23 cellular contexts compared by ENCODE assay signal in the genomic region with DNA sequence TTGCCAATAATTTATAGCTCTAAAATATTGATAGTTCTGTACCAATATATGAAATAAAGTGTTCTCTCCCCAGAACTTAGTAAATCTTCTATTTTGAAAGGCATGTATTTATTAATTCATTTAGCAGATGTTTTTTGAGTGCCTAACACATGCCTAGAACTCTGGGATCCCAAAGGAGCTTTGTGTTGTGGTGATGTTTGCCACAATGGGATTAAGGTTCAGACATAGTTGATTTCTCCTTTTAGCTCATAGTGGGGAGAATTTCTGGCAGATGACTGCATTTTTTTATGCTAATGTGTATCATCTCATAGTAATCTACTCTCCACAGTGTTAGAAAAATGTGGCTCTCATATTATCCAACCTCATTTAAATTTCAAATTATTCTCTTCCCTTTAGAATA. TPM values are rescaled to one million over a fixed set of nuclear protein-coding genes. Genes with fewer than 3 reads are reported as not detected.
"Had no signal": no experiment of that assay in that cellular context is flagged by ENCODE, and none has a peak within 500 bp of the region (broad histone marks: within the 10 kb centered on the region; RNA-seq: fewer than 3 reads in every experiment).

No MANE protein-coding gene starts in this region.

- H3K27ac ChIP-seq: epithelial cell of prostate, esophagus muscularis mucosa, foreskin keratinocyte, ovary, right atrium auricular region, suprapubic skin, thyroid gland had no signal

- H3K4me3 Mint-ChIP-seq: dendritic cell treated with granulocyte-macrophage colony-stimulating factor and Interleukin-4, amounts not matched to agents 40 ng/mL and 50 ng/mL, for 4 days; effector memory CD8-positive, alpha-beta T cell; immature natural killer cell; naive thymus-derived CD8-positive, alpha-beta T cell; neural crest cell; stimulated activated effector memory CD8-positive, alpha-beta T cell treated with anti-CD3 and anti-CD28 coated beads, Interleukin-12 subunit alpha, Interleukin-12 subunit beta, amount 100 ng/mL, for 72 hours; type B pancreatic cell had no signal

- H3K9me3 Mint-ChIP-seq: dendritic cell treated with granulocyte-macrophage colony-stimulating factor and Interleukin-4, amounts not matched to agents 40 ng/mL and 50 ng/mL, for 4 days; effector memory CD8-positive, alpha-beta T cell; immature natural killer cell; naive thymus-derived CD8-positive, alpha-beta T cell; neural crest cell; stimulated activated effector memory CD8-positive, alpha-beta T cell treated with anti-CD3 and anti-CD28 coated beads, Interleukin-12 subunit alpha, Interleukin-12 subunit beta, amount 100 ng/mL, for 72 hours; type B pancreatic cell had no signal

- H3K4me2 ChIP-seq: smooth muscle cell had no signal

- ATAC-seq: effector memory CD8-positive, alpha-beta T cell; foreskin keratinocyte; left colon; left ventricle myocardium superior; naive thymus-derived CD8-positive, alpha-beta T cell; stimulated activated effector memory CD8-positive, alpha-beta T cell treated with anti-CD3 and anti-CD28 coated beads, Interleukin-12 subunit alpha, Interleukin-12 subunit beta, amount 100 ng/mL, for 72 hours; stimulated activated naive CD8-positive, alpha-beta T cell treated with anti-CD3 and anti-CD28 coated beads, Interleukin-15, Interleukin-2, amounts not matched to agents 100 U/mL and 50 U/mL, for 24 hours had no signal

- H3K4me3 ChIP-seq: esophagus muscularis mucosa, ovary, right atrium auricular region, smooth muscle cell, suprapubic skin, thyroid gland had no signal

- DNase-seq: effector memory CD8-positive, alpha-beta T cell; foreskin keratinocyte; immature natural killer cell; left colon; left ventricle myocardium superior; mesendoderm; naive thymus-derived CD8-positive, alpha-beta T cell; nucleus accumbens; ovary; stimulated activated CD4-positive, alpha-beta T cell treated with anti-CD3 and anti-CD28 coated beads, Interleukin-2, amount 100 ng/mL, for 48 hours; stimulated activated CD8-positive, alpha-beta memory T cell treated with anti-CD3 and anti-CD28 coated beads, Interleukin-4, amount 100 ng/mL, for 48 hours; stimulated activated naive CD8-positive, alpha-beta T cell treated with anti-CD3 and anti-CD28 coated beads, Interleukin-15, Interleukin-2, amounts not matched to agents 100 U/mL and 50 U/mL, for 24 hours; thyroid gland had no signal

- H3K27me3 Mint-ChIP-seq: dendritic cell treated with granulocyte-macrophage colony-stimulating factor and Interleukin-4, amounts not matched to agents 40 ng/mL and 50 ng/mL, for 4 days; effector memory CD8-positive, alpha-beta T cell; naive thymus-derived CD8-positive, alpha-beta T cell; type B pancreatic cell had no signal

- H3K27me3 ChIP-seq: esophagus muscularis mucosa, foreskin keratinocyte, ovary, right atrium auricular region, suprapubic skin, thyroid gland had no signal

- H3K4me1 Mint-ChIP-seq: immature natural killer cell; naive thymus-derived CD8-positive, alpha-beta T cell; neural crest cell; stimulated activated effector memory CD8-positive, alpha-beta T cell treated with anti-CD3 and anti-CD28 coated beads, Interleukin-12 subunit alpha, Interleukin-12 subunit beta, amount 100 ng/mL, for 72 hours had no signal

- H3K36me3 ChIP-seq: esophagus muscularis mucosa, ovary, right atrium auricular region, suprapubic skin, thyroid gland had no signal

- H3K9me3 ChIP-seq: esophagus muscularis mucosa, ovary, right atrium auricular region, suprapubic skin, thyroid gland had no signal

- H3K27ac Mint-ChIP-seq: dendritic cell treated with granulocyte-macrophage colony-stimulating factor and Interleukin-4, amounts not matched to agents 40 ng/mL and 50 ng/mL, for 4 days; effector memory CD8-positive, alpha-beta T cell; immature natural killer cell; stimulated activated effector memory CD8-positive, alpha-beta T cell treated with anti-CD3 and anti-CD28 coated beads, Interleukin-12 subunit alpha, Interleukin-12 subunit beta, amount 100 ng/mL, for 72 hours; type B pancreatic cell had no signal

- H3K4me1 ChIP-seq: esophagus muscularis mucosa, foreskin keratinocyte, right atrium auricular region, suprapubic skin, thyroid gland had no signal

- H3K36me3 Mint-ChIP-seq: immature natural killer cell had no signal

RNA-seq across cellular contexts. Expression of a gene that starts 21.7 kb away (rescaled TPM):
- total RNA-seq: lung microvascular endothelial cell had no signal
